ENCODE assay signal across 28 cellular contexts in genomic region chr15:74631087-74631385, GRCh38. TPM values are rescaled to one million over a fixed set of nuclear protein-coding genes. Genes with fewer than 3 reads are reported as not detected.
DNase-seq lines count a peak whose midpoint lies in the region; ATAC-seq, FAIRE-seq and TF ChIP-seq lines count a peak whose summit lies in the region.
"Had no signal": no experiment of that assay in that cellular context is flagged by ENCODE, and none has a peak within 500 bp of the region (broad histone marks: within the 10 kb centered on the region; RNA-seq: fewer than 3 reads in every experiment).

No MANE protein-coding gene starts in this region.

- no peak for DNase-seq in CD4-positive, alpha-beta T cell
- DNase-seq in astrocyte (ENCODE audit: low read depth): no peak
- DNase-seq in naive B cell: no peak
- no peak for DNase-seq in stimulated activated CD4-positive, alpha-beta T cell treated with anti-CD3 and anti-CD28 coated beads, Interleukin-15, amount 100 ng/mL, for 24 hours
- DNase-seq in left cardiac atrium: no peak
- DNase-seq in foreskin melanocyte: no peak
- DNase-seq: activated CD4-positive, CD25-positive, alpha-beta regulatory T cell; activated CD8-positive, alpha-beta memory T cell treated with anti-CD3 and anti-CD28 coated beads, Interleukin-2, amount 50 U/mL, for 48 hours; activated gamma-delta T cell treated with Interleukin-2 at 50 U/mL for 16 hours; CD8-positive, alpha-beta memory T cell; colonic mucosa; DMS 273 treated with DMSO at 0.1 percent for 48 hours; effector memory CD4-positive, alpha-beta T cell; EL; heart left ventricle; HFFc6; kidney glomerular epithelial cell; NCI-H1048; NCI-H1694 treated with DMSO at 0.1 percent for 48 hours; sigmoid colon; stimulated activated naive CD8-positive, alpha-beta T cell treated with anti-CD3 and anti-CD28 coated beads, Interleukin-15, amount 100 ng/mL, for 72 hours; T1000; uterus had no signal

- H3K36me3 ChIP-seq in OCI-LY3 (replicated peaks; ENCODE audit: low read depth, low read length): peaks cover 83% of the 10 kb centered on the region
- peaks cover 40% of the 10 kb centered on the region for H3K36me3 ChIP-seq in astrocyte (ENCODE audit: insufficient read depth, low read length)
- H3K36me3 ChIP-seq: uterus had no signal

- no peak overlapping the region for H3K4me3 ChIP-seq in OCI-LY3 (ENCODE audit: low read length)
- H3K4me3 ChIP-seq in astrocyte (ENCODE audit: insufficient read depth, low read depth, low read length): no peak overlapping the region
- H3K4me3 ChIP-seq: colonic mucosa, GM23248, heart left ventricle, prostate gland, sigmoid colon, SJCRH30, uterus had no signal

- TF ChIP-seq CTCF in CD4-positive, alpha-beta T cell (IDR thresholded peaks at IDR 0.05): no peak
- TF ChIP-seq CTCF in OCI-LY3 (IDR thresholded peaks at IDR 0.05; ENCODE audit: low read depth, low read length) (no peak), astrocyte (IDR thresholded peaks at IDR 0.05; ENCODE audit: insufficient read depth, low read depth, low read length) (no peak)

- no peak overlapping the region for H3K27ac ChIP-seq in CD4-positive, alpha-beta T cell (ENCODE audit: low read depth, low read length)
- peak overlapping the region; percentile 88 for H3K27ac ChIP-seq in OCI-LY3 (ENCODE audit: low read length)
- H3K27ac ChIP-seq in astrocyte (ENCODE audit: low read depth, low read length): no peak overlapping the region
- H3K27ac ChIP-seq: colonic mucosa, GM23248, heart left ventricle, prostate gland, sigmoid colon, SJCRH30, uterus had no signal

- H3K9me3 Mint-ChIP-seq in CD4-positive, alpha-beta T cell: no peaks in the 10 kb centered on the region
- H3K9me3 Mint-ChIP-seq in astrocyte (ENCODE audit: unreplicated experiment) (no peaks in the 10 kb centered on the region), naive B cell (no peaks in the 10 kb centered on the region)
- H3K9me3 Mint-ChIP-seq: CD8-positive, alpha-beta memory T cell; HFFc6; stimulated activated naive CD8-positive, alpha-beta T cell treated with anti-CD3 and anti-CD28 coated beads, Interleukin-15, amount 100 ng/mL, for 72 hours had no signal

- no peaks in the 10 kb centered on the region for H3K9me3 ChIP-seq in CD4-positive, alpha-beta T cell (ENCODE audit: control insufficient read depth, low read length)
- H3K9me3 ChIP-seq in OCI-LY3 (ENCODE audit: insufficient read depth, low read length) (no peaks in the 10 kb centered on the region), astrocyte (ENCODE audit: insufficient read depth, low read depth, low read length) (no peaks in the 10 kb centered on the region)
- H3K9me3 ChIP-seq: colonic mucosa, heart left ventricle, prostate gland, sigmoid colon, SJCRH30, uterus had no signal

- intact Hi-C loops in CD4-positive, alpha-beta T cell (cut with DNase I, micrococcal nuclease): loop anchor here (1.0 to 10.0 kb wide), 3 partner anchors 204 to 319 kb away; no protein-coding TSS in a partner anchor
- intact Hi-C loops in left cardiac atrium (cut with DNase I): loop anchor here (5.0 to 10.0 kb wide), 2 partner anchors 259 to 324 kb away; partner anchors contain the start of gene RPP25 (in 2 of the 2)

- CTCF ChIA-PET in CD4-positive, alpha-beta T cell (lab: Charles Lee): interaction anchor here (1.7 to 9.5 kb wide), 3 partner anchors 9 to 138 kb away, joined by 9 to 92 read pairs (median 34); no protein-coding TSS in a partner anchor

- H3K27me3 Mint-ChIP-seq in CD4-positive, alpha-beta T cell: no peaks in the 10 kb centered on the region
- H3K27me3 Mint-ChIP-seq in astrocyte (ENCODE audit: low read depth, unreplicated experiment) (no peaks in the 10 kb centered on the region), naive B cell (no peaks in the 10 kb centered on the region)
- H3K27me3 Mint-ChIP-seq: CD8-positive, alpha-beta memory T cell; stimulated activated naive CD8-positive, alpha-beta T cell treated with anti-CD3 and anti-CD28 coated beads, Interleukin-15, amount 100 ng/mL, for 72 hours had no signal

- H3K27ac Mint-ChIP-seq in CD4-positive, alpha-beta T cell: peak overlapping the region; percentile 36
- no peak overlapping the region for H3K27ac Mint-ChIP-seq in astrocyte (ENCODE audit: unreplicated experiment)
- peak overlapping the region in 4 of 6 donors; percentile 38 to 94 (median 77) for H3K27ac Mint-ChIP-seq in naive B cell

- H3K4me3 Mint-ChIP-seq in CD4-positive, alpha-beta T cell: no peak overlapping the region
- H3K4me3 Mint-ChIP-seq in astrocyte (ENCODE audit: unreplicated experiment) (no peak overlapping the region), naive B cell (no peak overlapping the region)
- H3K4me3 Mint-ChIP-seq: CD8-positive, alpha-beta memory T cell; HFFc6; stimulated activated naive CD8-positive, alpha-beta T cell treated with anti-CD3 and anti-CD28 coated beads, Interleukin-15, amount 100 ng/mL, for 72 hours had no signal

- H4K20me1 ChIP-seq in OCI-LY3 (ENCODE audit: insufficient read depth, low read length) (peaks cover 35% of the 10 kb centered on the region), astrocyte (ENCODE audit: insufficient read depth, low read length) (peaks cover 93% of the 10 kb centered on the region)

- peaks cover 18% of the 10 kb centered on the region for H3K79me2 ChIP-seq in OCI-LY3 (ENCODE audit: low read length)
- peaks cover 1% of the 10 kb centered on the region for H3K79me2 ChIP-seq in astrocyte (ENCODE audit: insufficient read depth, low read length)

- no peaks in the 10 kb centered on the region for H3K4me1 Mint-ChIP-seq in CD4-positive, alpha-beta T cell (ENCODE audit: low read depth)
- H3K4me1 Mint-ChIP-seq in astrocyte (ENCODE audit: low read depth, unreplicated experiment) (no peaks in the 10 kb centered on the region), naive B cell (peaks cover 56 to 70% (median 61%) of the 10 kb centered on the region in 3 donors)

- H3K27me3 ChIP-seq in CD4-positive, alpha-beta T cell (ENCODE audit: control insufficient read depth, insufficient read depth, low read length): no peaks in the 10 kb centered on the region
- H3K27me3 ChIP-seq in OCI-LY3 (ENCODE audit: low read depth, low read length) (no peaks in the 10 kb centered on the region), astrocyte (ENCODE audit: insufficient read depth, low read length) (no peaks in the 10 kb centered on the region)
- H3K27me3 ChIP-seq: colonic mucosa, heart left ventricle, sigmoid colon, SJCRH30, uterus had no signal

- FAIRE-seq in astrocyte (lab: Jason Lieb, UNC): no peak
- FAIRE-seq: bronchial epithelial cell had no signal

- H3K4me2 ChIP-seq in OCI-LY3 (ENCODE audit: low read length): peak overlapping the region; percentile 8; the same call in 1 of the 2 replicates
- no peak overlapping the region for H3K4me2 ChIP-seq in astrocyte (ENCODE audit: low read length)

- H3K9ac ChIP-seq in OCI-LY3 (ENCODE audit: low read length) (peak overlapping the region; percentile 20; the same call in 1 of the 2 replicates), astrocyte (ENCODE audit: low read length) (peak overlapping the region; percentile 15)
- H3K9ac ChIP-seq: GM23248 had no signal

- peaks cover 92% of the 10 kb centered on the region for H3K36me3 Mint-ChIP-seq in CD4-positive, alpha-beta T cell (ENCODE audit: low read depth)
- peaks cover 12% of the 10 kb centered on the region for H3K36me3 Mint-ChIP-seq in astrocyte (ENCODE audit: low read depth, unreplicated experiment)
- peaks cover 9 to 28% of the 10 kb centered on the region in 2 donors for H3K36me3 Mint-ChIP-seq in naive B cell

- H2AFZ ChIP-seq in OCI-LY3 (ENCODE audit: low read depth, low read length): no peak overlapping the region
- H2AFZ ChIP-seq in astrocyte (ENCODE audit: low read depth, low read length): no peak overlapping the region
- H2AFZ ChIP-seq: GM23248 had no signal

- POLR2A ChIA-PET in CD4-positive, alpha-beta T cell (lab: Charles Lee): interaction anchor here (1.4 to 1.6 kb wide), 2 partner anchors 17 to 146 kb away, joined by 4 to 5 read pairs; no protein-coding TSS in a partner anchor

- H3K4me1 ChIP-seq in OCI-LY3 (ENCODE audit: low read length) (peaks cover 62% of the 10 kb centered on the region), astrocyte (ENCODE audit: insufficient read depth, low read length) (no peaks in the 10 kb centered on the region)
- H3K4me1 ChIP-seq: colonic mucosa, prostate gland, sigmoid colon, SJCRH30, uterus had no signal

- ATAC-seq in CD4-positive, alpha-beta T cell (ENCODE audit: poor library complexity): no peak
- ATAC-seq in naive B cell (ENCODE audit: low read depth in 2 of 2) (no peak), left cardiac atrium (no peak)
- ATAC-seq: heart left ventricle; stimulated activated naive CD8-positive, alpha-beta T cell treated with anti-CD3 and anti-CD28 coated beads, Interleukin-15, amount 100 ng/mL, for 72 hours had no signal

RNA-seq across cellular contexts. Expression of gene CLK3, which starts 15.4 kb away (rescaled TPM):
- 100 to 1,000 TPM; 275 to 293 TPM for total RNA-seq in CD4-positive, alpha-beta T cell
- total RNA-seq in astrocyte (57.4 and 65.8 TPM in 2 replicates), left cardiac atrium (10 to 100 TPM; 44.2 to 44.3 TPM)
- polyA plus RNA-seq in naive B cell (ENCODE audit: low read depth in 6 of 6): 100 to 1,000 TPM in 1 of 6 donors, 10 to 100 TPM in 5; 53.1 to 118 (median 61.9) TPM
